In genomic region chr9:129834489-129835127, GRCh38 we compare ENCODE assay signal across 8 cellular contexts. TPM values are rescaled to one million over a fixed set of nuclear protein-coding genes. Genes with fewer than 3 reads are reported as not detected.
DNase-seq lines count a peak whose midpoint lies in the region; ATAC-seq and TF ChIP-seq lines count a peak whose summit lies in the region.

No MANE protein-coding gene starts in this region.

- H3K4me3 Mint-ChIP-seq in CD8-positive, alpha-beta memory T cell: peak overlapping the region; percentile 96 to 100 (median 99)

- H3K27ac ChIP-seq in CD8-positive, alpha-beta memory T cell (ENCODE audit: low read depth, low read length): peak overlapping the region; percentile 93
- H3K27ac ChIP-seq in MM.1S (ENCODE audit: low read length) (peak overlapping the region; percentile 41; the same call in 1 of the 2 replicates), heart left ventricle (peak overlapping the region in 11 of 12 donors; percentile 25 to 96 (median 83)), gastrocnemius medialis (peak overlapping the region; percentile 78 to 95 (median 90))

- TF ChIP-seq CTCF in MM.1S (IDR thresholded peaks at IDR 0.05; ENCODE audit: low read length) (no peak), heart left ventricle (IDR thresholded peaks at IDR 0.05) (no peak), gastrocnemius medialis (IDR thresholded peaks at IDR 0.05 in 4 of 5, conservative IDR thresholded peaks at IDR 0.05 in 1 of 5) (no peak)

- H3K27me3 Mint-ChIP-seq in CD8-positive, alpha-beta memory T cell: no peaks in the 10 kb centered on the region

- H3K9me2 ChIP-seq in MM.1S (replicated peaks; ENCODE audit: insufficient read depth, low read length): no peaks in the 10 kb centered on the region

- H3K36me3 ChIP-seq in CD8-positive, alpha-beta memory T cell (ENCODE audit: insufficient read depth, low read length): peaks cover 43% of the 10 kb centered on the region
- H3K36me3 ChIP-seq in MM.1S (replicated peaks; ENCODE audit: insufficient read depth, low read length) (peaks cover 4% of the 10 kb centered on the region; the same call in 1 of the 2 replicates), heart left ventricle (peaks cover 0 to 39% (median 38%) of the 10 kb centered on the region in 9 donors), gastrocnemius medialis (peaks cover 0 to 41% of the 10 kb centered on the region in 2 donors)

- intact Hi-C loops in heart left ventricle (cut with DNase I) (loop anchor here in 2 of 10 donors (1.0 to 2.0 kb wide), 2 partner anchors 31 to 50 kb away; partner anchors contain the start of gene TOR1B (in 1 of the 2)), gastrocnemius medialis (cut with DNase I; ENCODE audit: low total_unique reads) (loop anchor here (1.0 to 5.0 kb wide), 4 partner anchors 10 to 858 kb away; partner anchors contain the start of genes EXOSC2, GPR107, TOR1A and TOR1B)

- H3K9me3 Mint-ChIP-seq in CD8-positive, alpha-beta memory T cell: no peaks in the 10 kb centered on the region

- CTCF ChIA-PET in CD8-positive, alpha-beta memory T cell (lab: Charles Lee): interaction anchor here (1.0 to 1.7 kb wide), 3 partner anchors 8 to 53 kb away, joined by 4 to 7 read pairs (median 6); no protein-coding TSS in a partner anchor

- 2 to 3% (median 2%) methylated on average over 24 to 32 of the region's 32 CpGs for WGBS in heart left ventricle, 4 donors

- no peaks in the 10 kb centered on the region for H3K27me3 ChIP-seq in CD8-positive, alpha-beta memory T cell (ENCODE audit: insufficient read depth, low read length, poor library complexity, severe bottlenecking)
- H3K27me3 ChIP-seq in MM.1S (replicated peaks; ENCODE audit: insufficient read depth, low read length): no peaks in the 10 kb centered on the region
- no peaks in the 10 kb centered on the region for H3K27me3 ChIP-seq in heart left ventricle
- H3K27me3 ChIP-seq in gastrocnemius medialis: no peaks in the 10 kb centered on the region

- peak overlapping the region; percentile 94 for H3K4me3 ChIP-seq in CD8-positive, alpha-beta memory T cell (ENCODE audit: low read length)
- H3K4me3 ChIP-seq in MM.1S (ENCODE audit: low read length) (peak overlapping the region; percentile 95), heart left ventricle (peak overlapping the region; percentile 72 to 100 (median 88)), gastrocnemius medialis (peak overlapping the region; percentile 94 to 100 (median 98))

- peak overlapping the region; percentile 80 for H3K9ac ChIP-seq in MM.1S (ENCODE audit: low read length)

- DNase-seq in CD8-positive, alpha-beta memory T cell: peak; percentile 35 to 62 (median 45)
- DNase-seq in MM.1S (no peak), heart left ventricle (no peak), gastrocnemius medialis (no peak), SW 1271 (lab: John Stamatoyannopoulos, UW) (no peak), NCI-H1436 treated with DMSO at 0.1 percent for 48 hours (lab: John Stamatoyannopoulos, UW) (no peak)
- peak; percentile 9 for DNase-seq in activated gamma-delta T cell treated with anti-CD3 and anti-CD28 coated beads, Interleukin-2, amount 50 U/mL, for 16 hours (ENCODE audit: low read depth)

- TF ChIP-seq POLR2A in heart left ventricle (IDR thresholded peaks at IDR 0.05): no peak
- TF ChIP-seq POLR2A in gastrocnemius medialis (IDR thresholded peaks at IDR 0.05): no peak

- peaks cover 49 to 59% (median 58%) of the 10 kb centered on the region in 3 donors for H3K4me1 Mint-ChIP-seq in CD8-positive, alpha-beta memory T cell

- H3K9me3 ChIP-seq in CD8-positive, alpha-beta memory T cell (ENCODE audit: low read length): no peaks in the 10 kb centered on the region
- H3K9me3 ChIP-seq in MM.1S (replicated peaks; ENCODE audit: insufficient read depth, low read length) (no peaks in the 10 kb centered on the region), heart left ventricle (no peaks in the 10 kb centered on the region), gastrocnemius medialis (no peaks in the 10 kb centered on the region)

- H3F3A ChIP-seq in MM.1S (ENCODE audit: insufficient read depth, low read length): no peaks in the 10 kb centered on the region

- peaks cover 4 to 76% (median 14%) of the 10 kb centered on the region in 3 donors for H3K36me3 Mint-ChIP-seq in CD8-positive, alpha-beta memory T cell

- no peaks in the 10 kb centered on the region for H4K20me1 ChIP-seq in MM.1S (ENCODE audit: insufficient read depth, low read length)

- H3K4me2 ChIP-seq in MM.1S (ENCODE audit: low read depth, low read length): peak overlapping the region; percentile 84

- H3K27ac Mint-ChIP-seq in CD8-positive, alpha-beta memory T cell: peak overlapping the region; percentile 95 to 100 (median 99)

- H3K4me1 ChIP-seq in CD8-positive, alpha-beta memory T cell (ENCODE audit: insufficient read depth, low read length): peaks cover 48% of the 10 kb centered on the region
- H3K4me1 ChIP-seq in MM.1S (ENCODE audit: low read length): peaks cover 14% of the 10 kb centered on the region; the same call in 1 of the 2 replicates
- peaks cover 0 to 38% (median 18%) of the 10 kb centered on the region in 12 donors for H3K4me1 ChIP-seq in heart left ventricle
- peaks cover 24 to 28% of the 10 kb centered on the region in 2 donors for H3K4me1 ChIP-seq in gastrocnemius medialis

- H3K79me2 ChIP-seq in MM.1S (ENCODE audit: low read length): peaks cover 27% of the 10 kb centered on the region

- in situ Hi-C loops in gastrocnemius medialis (cut with MboI; ENCODE audit: low sequenced_read_pairs in 4 of 4): no loop called here

- H2AFZ ChIP-seq in MM.1S (ENCODE audit: low read length): peak overlapping the region; percentile 89

- POLR2A ChIA-PET in CD8-positive, alpha-beta memory T cell (lab: Charles Lee): interaction anchor here (0.6 to 1.9 kb wide), 10 partner anchors 9 to 1145 kb away, joined by 3 to 15 read pairs (median 5); partner anchors contain the start of genes TOR1A and TOR1B

- ATAC-seq in GM21737 (IDR thresholded peaks at IDR 0.05; ENCODE audit: unreplicated experiment) (peak; percentile 11), heart left ventricle (peak in 3 of 4 donors; percentile 8 to 20 (median 15)), gastrocnemius medialis (peak; percentile 16 to 28)

RNA-seq across cellular contexts. Expression of gene C9orf78, which starts 0.5 kb away (rescaled TPM):
- 10 to 100 TPM; 71.4 to 76.4 TPM for total RNA-seq in CD8-positive, alpha-beta memory T cell
- 249 TPM for polyA plus RNA-seq in CD8-positive, alpha-beta memory T cell
- 10 to 100 TPM; 28.4 to 54.8 (median 32.5) TPM for total RNA-seq in heart left ventricle
- polyA plus RNA-seq in heart left ventricle: 10 to 100 TPM; 36.0 to 69.2 TPM
- total RNA-seq in gastrocnemius medialis: 100 to 1,000 TPM in 1 of 4 donors, 10 to 100 TPM in 3; 82.3 to 108 (median 83.9) TPM

RNA-seq across cellular contexts. Expression of gene USP20, which starts 0.7 kb away (rescaled TPM):
- total RNA-seq in CD8-positive, alpha-beta memory T cell: 10 to 100 TPM; 50.2 to 50.8 TPM
- polyA plus RNA-seq in CD8-positive, alpha-beta memory T cell: 50.3 TPM
- total RNA-seq in heart left ventricle (10 to 100 TPM in 7 of 9 donors, 1 to 10 TPM in 2; 9.5 to 19.7 (median 13.1) TPM), gastrocnemius medialis (10 to 100 TPM; 13.4 to 25.4 (median 18.6) TPM)
- 10 to 100 TPM in 1 of 2 donors, 1 to 10 TPM in 1; 9.4 to 12.1 TPM for polyA plus RNA-seq in heart left ventricle

RNA-seq across cellular contexts. Expression of gene TOR1A, which starts 10.7 kb away (rescaled TPM):
- total RNA-seq in CD8-positive, alpha-beta memory T cell: 10 to 100 TPM; 53.8 to 53.9 TPM
- 73.8 TPM for polyA plus RNA-seq in CD8-positive, alpha-beta memory T cell
- total RNA-seq in heart left ventricle (10 to 100 TPM; 11.0 to 27.3 (median 15.7) TPM), gastrocnemius medialis (10 to 100 TPM; 18.1 to 31.9 (median 24.9) TPM)
- 10 to 100 TPM; 10.5 to 23.3 TPM for polyA plus RNA-seq in heart left ventricle

RNA-seq across cellular contexts. Expression of gene TOR1B, which starts 31.6 kb away (rescaled TPM):
- 10 to 100 TPM; 24.6 to 27.1 TPM for total RNA-seq in CD8-positive, alpha-beta memory T cell
- polyA plus RNA-seq in CD8-positive, alpha-beta memory T cell: 32.8 TPM
- total RNA-seq in heart left ventricle (10 to 100 TPM in 8 of 9 donors, 1 to 10 TPM in 1; 9.4 to 16.1 (median 13.0) TPM), gastrocnemius medialis (10 to 100 TPM; 15.9 to 22.6 (median 21.2) TPM)
- 10 to 100 TPM in 1 of 2 donors, 1 to 10 TPM in 1; 7.3 to 20.7 TPM for polyA plus RNA-seq in heart left ventricle

Comparison
In these comparisons a context has a peak if more than half of its experiments do, and no peak if none do; other contexts are left out.
1. DNase-seq: peak in CD8-positive, alpha-beta memory T cell (5 of 5) and activated gamma-delta T cell treated with anti-CD3 and anti-CD28 coated beads, Interleukin-2, amount 50 U/mL, for 16 hours (single experiment); none in MM.1S (single experiment), heart left ventricle (0 of 5), gastrocnemius medialis (0 of 2), SW 1271 (0 of 2) and NCI-H1436 treated with DMSO at 0.1 percent for 48 hours (single experiment).
2. H3K27ac ChIP-seq: peak in every context shown above with its lines; median percentile 93 in CD8-positive, alpha-beta memory T cell; 90 in gastrocnemius medialis; 83 in heart left ventricle; 41 in MM.1S.
3. Peak in every context shown above with its lines, with median percentiles within 50 percentile points of each other: H3K4me3 ChIP-seq and ATAC-seq.